In the genomic region with DNA sequence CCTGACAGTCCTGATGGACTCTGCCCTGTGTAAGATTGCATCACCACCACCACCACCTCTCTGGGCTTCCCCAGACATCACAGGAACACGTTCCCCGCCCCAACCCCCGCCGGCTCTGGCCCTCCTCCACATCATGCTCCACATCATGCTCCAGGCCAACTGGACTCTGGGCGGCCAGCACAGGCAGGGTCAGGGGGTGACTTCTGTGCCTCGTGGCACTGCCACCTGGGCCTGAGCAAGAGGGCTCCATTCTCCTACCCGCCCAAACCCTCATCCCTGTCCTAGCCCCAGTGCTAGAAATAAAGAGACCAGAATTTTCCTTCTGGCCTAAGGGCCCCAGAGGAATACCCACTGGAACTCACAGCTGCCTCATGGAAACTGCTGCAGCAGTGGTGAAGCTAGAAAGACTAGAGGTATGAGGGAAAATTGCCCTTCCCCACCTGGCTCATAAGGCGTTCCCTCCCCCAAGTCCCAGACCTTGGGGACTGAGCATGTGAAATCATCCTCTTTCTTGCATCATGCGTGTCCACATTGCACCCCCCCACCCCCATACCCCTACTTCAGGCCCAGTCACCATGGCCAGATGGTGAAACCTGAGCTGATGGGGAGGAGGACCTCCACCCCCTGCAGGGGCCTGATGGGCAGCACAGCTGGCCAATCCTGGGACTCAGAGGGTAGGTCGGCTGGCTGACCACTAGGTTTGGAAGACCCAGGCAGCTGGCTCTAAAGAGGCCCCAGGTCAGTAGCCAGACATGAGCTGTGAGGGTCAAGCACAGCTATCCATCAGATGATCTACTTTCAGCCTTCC, we compare ENCODE assay signal across 1 cellular context.
TF ChIP-seq lines count a peak whose summit lies in the region.

A gene with protein sequence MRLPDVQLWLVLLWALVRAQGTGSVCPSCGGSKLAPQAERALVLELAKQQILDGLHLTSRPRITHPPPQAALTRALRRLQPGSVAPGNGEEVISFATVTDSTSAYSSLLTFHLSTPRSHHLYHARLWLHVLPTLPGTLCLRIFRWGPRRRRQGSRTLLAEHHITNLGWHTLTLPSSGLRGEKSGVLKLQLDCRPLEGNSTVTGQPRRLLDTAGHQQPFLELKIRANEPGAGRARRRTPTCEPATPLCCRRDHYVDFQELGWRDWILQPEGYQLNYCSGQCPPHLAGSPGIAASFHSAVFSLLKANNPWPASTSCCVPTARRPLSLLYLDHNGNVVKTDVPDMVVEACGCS (plus strand): TSS at position 742 of the 808 bp plus-strand sequence. CDS start 230 bp downstream, outside the sequence.

TF ChIP-seq in H1, 55 proteins besides CTCF, POLR2A, EP300 and RAD21 (continued from another document):
- 0 out of 2 replicates have a peak, but pooled peaks have one; percentile 26 for TF ChIP-seq SIX5 (IDR thresholded peaks at IDR 0.05; ENCODE audit: low read depth, low read length)
- TF ChIP-seq TAF7 (optimal IDR thresholded peaks at IDR 0.05; ENCODE audit: borderline replicate concordance, low read depth, low read length) = peak; percentile 49
- TF ChIP-seq GTF2F1 (IDR thresholded peaks at IDR 0.05; ENCODE audit: borderline replicate concordance, low read depth, low read length) = no peak
- TF ChIP-seq TCF12 (IDR thresholded peaks at IDR 0.05; ENCODE audit: low read depth, low read length) = peak; percentile 92
- no peak for TF ChIP-seq CTBP2 (IDR thresholded peaks at IDR 0.05; ENCODE audit: borderline replicate concordance, insufficient read depth, insufficient read length, low read length)
TF ChIP-seq in H1: peak in this region for 20.
